In the genomic region with DNA sequence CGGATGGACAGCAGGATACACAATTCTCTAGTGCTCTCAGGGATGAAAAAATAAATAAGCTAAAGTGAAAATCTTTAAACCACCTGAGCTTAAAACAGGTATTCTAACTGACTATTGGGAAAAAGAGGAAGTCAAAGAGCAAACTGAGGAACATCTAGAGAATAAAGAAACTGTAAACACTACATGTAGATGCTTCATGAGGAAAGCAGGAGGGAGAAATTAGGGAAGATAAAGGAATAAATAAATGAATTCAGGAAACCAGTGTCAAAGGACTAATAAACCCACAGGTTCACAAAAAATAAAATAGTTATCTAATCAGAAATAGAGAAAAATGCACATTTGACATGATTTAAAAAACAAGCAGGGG, we compare ENCODE assay signal across 8 cellular contexts. TPM values are rescaled to one million over a fixed set of nuclear protein-coding genes. Genes with fewer than 3 reads are reported as not detected.
A peak's percentile ranks its signal among the peaks of the same experiment; 100 is the strongest.
DNase-seq lines count a peak whose midpoint lies in the region; ATAC-seq and TF ChIP-seq lines count a peak whose summit lies in the region.

No MANE protein-coding gene starts in this region.

- peak overlapping the region; percentile 98 for H3K27ac Mint-ChIP-seq in activated naive CD4-positive, alpha-beta T cell treated with anti-CD3 and anti-CD28 coated beads, Interleukin-2, amount 50 U/mL, for 24 hours
- H3K27ac Mint-ChIP-seq in activated CD8-positive, alpha-beta T cell treated with anti-CD3 and anti-CD28 coated beads for 36 hours = peak overlapping the region; percentile 97

- H3K4me1 Mint-ChIP-seq in activated naive CD4-positive, alpha-beta T cell treated with anti-CD3 and anti-CD28 coated beads, Interleukin-2, amount 50 U/mL, for 24 hours = peaks cover 42% of the 10 kb centered on the region
- H3K4me1 Mint-ChIP-seq in activated CD8-positive, alpha-beta T cell treated with anti-CD3 and anti-CD28 coated beads for 36 hours (ENCODE audit: low read depth) = peaks cover 36% of the 10 kb centered on the region

- no peak for ATAC-seq in activated CD8-positive, alpha-beta T cell treated with anti-CD3 and anti-CD28 coated beads for 36 hours
- ATAC-seq in upper lobe of right lung = no peak

- H3K9me3 ChIP-seq in liver (ENCODE audit: control insufficient read depth in 4 of 4, low read length in 3 of 4) (no peaks in the 10 kb centered on the region), upper lobe of right lung (no peaks in the 10 kb centered on the region)

- CTCF ChIA-PET in activated CD8-positive, alpha-beta T cell treated with anti-CD3 and anti-CD28 coated beads for 36 hours (lab: Charles Lee) = interaction anchor here (1.4 to 6.9 kb wide), 3 partner anchors 15 to 386 kb away, joined by 3 to 58 read pairs (median 9); no protein-coding TSS in a partner anchor

- H3K9me3 Mint-ChIP-seq in activated naive CD4-positive, alpha-beta T cell treated with anti-CD3 and anti-CD28 coated beads, Interleukin-2, amount 50 U/mL, for 24 hours = no peaks in the 10 kb centered on the region
- H3K9me3 Mint-ChIP-seq in activated CD8-positive, alpha-beta T cell treated with anti-CD3 and anti-CD28 coated beads for 36 hours = no peaks in the 10 kb centered on the region

- H3K36me3 Mint-ChIP-seq in activated naive CD4-positive, alpha-beta T cell treated with anti-CD3 and anti-CD28 coated beads, Interleukin-2, amount 50 U/mL, for 24 hours = peaks cover 2% of the 10 kb centered on the region
- H3K36me3 Mint-ChIP-seq in activated CD8-positive, alpha-beta T cell treated with anti-CD3 and anti-CD28 coated beads for 36 hours (ENCODE audit: low read depth) = peaks cover 16% of the 10 kb centered on the region

- POLR2A ChIA-PET in activated CD8-positive, alpha-beta T cell treated with anti-CD3 and anti-CD28 coated beads for 36 hours (lab: Charles Lee) = interaction anchor here (0.8 to 1.8 kb wide), 4 partner anchors 8 to 186 kb away, joined by 3 to 4 read pairs (median 3); no protein-coding TSS in a partner anchor

- H3K4me1 ChIP-seq in liver (ENCODE audit: control insufficient read depth in 4 of 4, insufficient read depth in 4 of 4, low read length in 3 of 4) (peaks cover 4 to 18% (median 15%) of the 10 kb centered on the region in 4 donors), upper lobe of right lung (peaks cover 19% of the 10 kb centered on the region)

- H3K4me3 Mint-ChIP-seq in activated naive CD4-positive, alpha-beta T cell treated with anti-CD3 and anti-CD28 coated beads, Interleukin-2, amount 50 U/mL, for 24 hours = peak overlapping the region; percentile 96
- peak overlapping the region; percentile 96 for H3K4me3 Mint-ChIP-seq in activated CD8-positive, alpha-beta T cell treated with anti-CD3 and anti-CD28 coated beads for 36 hours

- intact Hi-C loops in activated CD8-positive, alpha-beta T cell treated with anti-CD3 and anti-CD28 coated beads for 36 hours (cut with micrococcal nuclease) = no loop called here
- intact Hi-C loops in upper lobe of right lung (cut with DNase I) = no loop called here

- H3K27ac ChIP-seq in liver (ENCODE audit: low read depth in 1 of 2, low read length in 2 of 2) (peak overlapping the region; percentile 51 to 88), upper lobe of right lung (peak overlapping the region; percentile 75)

- H3K4me3 ChIP-seq in liver (ENCODE audit: low read depth in 1 of 3, low read length in 3 of 3) (peak overlapping the region; percentile 21 to 83 (median 32)), upper lobe of right lung (peak overlapping the region; percentile 75)

- no peak for TF ChIP-seq RAD21 in liver (IDR thresholded peaks at IDR 0.05)

- H3K27me3 Mint-ChIP-seq in activated naive CD4-positive, alpha-beta T cell treated with anti-CD3 and anti-CD28 coated beads, Interleukin-2, amount 50 U/mL, for 24 hours = no peaks in the 10 kb centered on the region
- H3K27me3 Mint-ChIP-seq in activated CD8-positive, alpha-beta T cell treated with anti-CD3 and anti-CD28 coated beads for 36 hours = no peaks in the 10 kb centered on the region

- no peaks in the 10 kb centered on the region for H3K27me3 ChIP-seq in liver (ENCODE audit: control insufficient read depth in 4 of 4, insufficient read depth in 4 of 4, low read length in 3 of 4)
- no peaks in the 10 kb centered on the region for H3K27me3 ChIP-seq in upper lobe of right lung

- WGBS in liver = 2% methylated on average over 1 of the region's 1 CpG

- H3K36me3 ChIP-seq in liver (ENCODE audit: control insufficient read depth in 4 of 4, insufficient read depth in 3 of 4, low read depth in 1 of 4, low read length in 3 of 4) (no peaks in the 10 kb centered on the region), upper lobe of right lung (no peaks in the 10 kb centered on the region)

- H3K9ac ChIP-seq in liver (ENCODE audit: low read depth in 1 of 2, low read length in 2 of 2) = peak overlapping the region in 1 of 2 donors; percentile 38

- no peak for TF ChIP-seq CTCF in activated CD8-positive, alpha-beta T cell treated with anti-CD3 and anti-CD28 coated beads for 36 hours (IDR thresholded peaks at IDR 0.05)
- TF ChIP-seq CTCF in liver (IDR thresholded peaks at IDR 0.05; ENCODE audit: low read depth, low read length, missing input control) = no peak
- no peak for TF ChIP-seq CTCF in upper lobe of right lung (IDR thresholded peaks at IDR 0.05)

- DNase-seq in activated naive CD4-positive, alpha-beta T cell treated with anti-CD3 and anti-CD28 coated beads, Interleukin-2, amount 50 U/mL, for 16 hours = no peak
- DNase-seq in activated CD8-positive, alpha-beta T cell treated with anti-CD3 and anti-CD28 coated beads for 36 hours = no peak
- DNase-seq in upper lobe of right lung (no peak), NCI-H446 (lab: John Stamatoyannopoulos, UW) (no peak), NCI-H1417 (lab: John Stamatoyannopoulos, UW) (no peak), GM03348 (ENCODE audit: low spot score) (no peak)

TF ChIP-seq in liver, 16 proteins besides CTCF, POLR2A, EP300 and RAD21:
- TF ChIP-seq, protein P1, sequence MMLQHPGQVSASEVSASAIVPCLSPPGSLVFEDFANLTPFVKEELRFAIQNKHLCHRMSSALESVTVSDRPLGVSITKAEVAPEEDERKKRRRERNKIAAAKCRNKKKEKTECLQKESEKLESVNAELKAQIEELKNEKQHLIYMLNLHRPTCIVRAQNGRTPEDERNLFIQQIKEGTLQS (IDR thresholded peaks at IDR 0.05) = no peak
- TF ChIP-seq RXRA (IDR thresholded peaks at IDR 0.05) (no peak), JUND (IDR thresholded peaks at IDR 0.05) (no peak), HNF4G (IDR thresholded peaks at IDR 0.05) (no peak), GABPA (IDR thresholded peaks at IDR 0.05 in 1 of 2, conservative IDR thresholded peaks at IDR 0.05 in 1 of 2) (no peak), SP1 (IDR thresholded peaks at IDR 0.05) (no peak), MAX (IDR thresholded peaks at IDR 0.05) (no peak), FOXA2 (IDR thresholded peaks at IDR 0.05) (no peak), TAF1 (conservative IDR thresholded peaks at IDR 0.05) (no peak)
- TF ChIP-seq, protein P2, sequence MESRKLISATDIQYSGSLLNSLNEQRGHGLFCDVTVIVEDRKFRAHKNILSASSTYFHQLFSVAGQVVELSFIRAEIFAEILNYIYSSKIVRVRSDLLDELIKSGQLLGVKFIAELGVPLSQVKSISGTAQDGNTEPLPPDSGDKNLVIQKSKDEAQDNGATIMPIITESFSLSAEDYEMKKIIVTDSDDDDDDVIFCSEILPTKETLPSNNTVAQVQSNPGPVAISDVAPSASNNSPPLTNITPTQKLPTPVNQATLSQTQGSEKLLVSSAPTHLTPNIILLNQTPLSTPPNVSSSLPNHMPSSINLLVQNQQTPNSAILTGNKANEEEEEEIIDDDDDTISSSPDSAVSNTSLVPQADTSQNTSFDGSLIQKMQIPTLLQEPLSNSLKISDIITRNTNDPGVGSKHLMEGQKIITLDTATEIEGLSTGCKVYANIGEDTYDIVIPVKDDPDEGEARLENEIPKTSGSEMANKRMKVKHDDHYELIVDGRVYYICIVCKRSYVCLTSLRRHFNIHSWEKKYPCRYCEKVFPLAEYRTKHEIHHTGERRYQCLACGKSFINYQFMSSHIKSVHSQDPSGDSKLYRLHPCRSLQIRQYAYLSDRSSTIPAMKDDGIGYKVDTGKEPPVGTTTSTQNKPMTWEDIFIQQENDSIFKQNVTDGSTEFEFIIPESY (IDR thresholded peaks at IDR 0.05) = no peak

RNA-seq across cellular contexts. Expression of gene MCCC1, which starts 0.5 kb away (rescaled TPM):
- total RNA-seq in activated CD8-positive, alpha-beta T cell treated with anti-CD3 and anti-CD28 coated beads for 36 hours = 10 to 100 TPM; 35.0 to 38.0 TPM
- 10 to 100 TPM; 23.4 to 40.0 TPM for total RNA-seq in liver
- polyA plus RNA-seq in liver = 10 to 100 TPM; 34.2 to 34.8 TPM
- 61.4 TPM for total RNA-seq in upper lobe of right lung
